ENCODE assay signal across 10 cellular contexts in genomic region chr17:45318561-45319230, GRCh38. TPM values are rescaled to one million over a fixed set of nuclear protein-coding genes. Genes with fewer than 3 reads are reported as not detected.
DNase-seq lines count a peak whose midpoint lies in the region; ATAC-seq and TF ChIP-seq lines count a peak whose summit lies in the region.
"Had no signal": no experiment of that assay in that cellular context is flagged by ENCODE, and none has a peak within 500 bp of the region (broad histone marks: within the 10 kb centered on the region; RNA-seq: fewer than 3 reads in every experiment).

No MANE protein-coding gene starts in this region.

- peak overlapping the region; percentile 60 for H2BK15ac ChIP-seq in mesenchymal stem cell (ENCODE audit: low read depth, poor library complexity, severe bottlenecking)

- no peaks in the 10 kb centered on the region for H3K9me3 Mint-ChIP-seq in natural killer cell treated with Interleukin-12 subunit alpha and Interleukin-12 subunit beta and Interleukin-15 and Interleukin-18, amount 100 ng/mL, for 72 hours
- no peaks in the 10 kb centered on the region for H3K9me3 Mint-ChIP-seq in natural killer cell
- no peaks in the 10 kb centered on the region for H3K9me3 Mint-ChIP-seq in activated naive CD8-positive, alpha-beta T cell (ENCODE audit: low read depth)

- H2AK5ac ChIP-seq in mesenchymal stem cell (ENCODE audit: low read length, severe bottlenecking) = peak overlapping the region; percentile 37

- WGBS in mesenchymal stem cell = 92% methylated on average over 7 of the region's 7 CpGs

- ATAC-seq in natural killer cell treated with Interleukin-12 subunit alpha and Interleukin-12 subunit beta and Interleukin-15 and Interleukin-18, amount 100 ng/mL, for 72 hours = no peak
- no peak for ATAC-seq in natural killer cell
- no peak for ATAC-seq in GM19397 (IDR thresholded peaks at IDR 0.05; ENCODE audit: unreplicated experiment)

- H3K4me1 ChIP-seq in mesenchymal stem cell (ENCODE audit: control insufficient read depth, insufficient read depth, low read depth, low read length) = peaks cover 33% of the 10 kb centered on the region
- peaks cover 67% of the 10 kb centered on the region for H3K4me1 ChIP-seq in vagina

- no peaks in the 10 kb centered on the region for H3K36me3 ChIP-seq in mesenchymal stem cell (ENCODE audit: control insufficient read depth in 1 of 2, insufficient read depth in 2 of 2, low read depth in 1 of 2, low read length in 2 of 2)
- no peaks in the 10 kb centered on the region for H3K36me3 ChIP-seq in vagina

- no peak overlapping the region for H3K4me2 ChIP-seq in mesenchymal stem cell (ENCODE audit: low read length, poor library complexity, severe bottlenecking)

- peak overlapping the region; percentile 8 for H3K4me3 Mint-ChIP-seq in natural killer cell treated with Interleukin-12 subunit alpha and Interleukin-12 subunit beta and Interleukin-15 and Interleukin-18, amount 100 ng/mL, for 72 hours
- no peak overlapping the region for H3K4me3 Mint-ChIP-seq in natural killer cell
- H3K4me3 Mint-ChIP-seq in activated naive CD8-positive, alpha-beta T cell = peak overlapping the region; percentile 72

- peaks cover 56 to 66% of the 10 kb centered on the region in 2 donors for H3K4me1 Mint-ChIP-seq in natural killer cell treated with Interleukin-12 subunit alpha and Interleukin-12 subunit beta and Interleukin-15 and Interleukin-18, amount 100 ng/mL, for 72 hours (ENCODE audit: low read depth in 2 of 2)
- peaks cover 66 to 67% of the 10 kb centered on the region in 2 donors for H3K4me1 Mint-ChIP-seq in natural killer cell
- H3K4me1 Mint-ChIP-seq in activated naive CD8-positive, alpha-beta T cell (ENCODE audit: low read depth) = peaks cover 58% of the 10 kb centered on the region

- H3K18ac ChIP-seq in mesenchymal stem cell (ENCODE audit: low read depth in 1 of 2, low read length in 2 of 2) = no peak overlapping the region

- H3K14ac ChIP-seq in mesenchymal stem cell (ENCODE audit: low read length in 2 of 2) = no peak overlapping the region

- H3K27ac ChIP-seq in mesenchymal stem cell (ENCODE audit: low read length, poor library complexity, severe bottlenecking) (peak overlapping the region; percentile 82), vagina (peak overlapping the region; percentile 95)

- H3K4me3 ChIP-seq in mesenchymal stem cell (ENCODE audit: insufficient read depth in 1 of 2, low read depth in 1 of 2, low read length in 2 of 2) (no peak overlapping the region), vagina (no peak overlapping the region)

- H3K36me3 Mint-ChIP-seq in natural killer cell treated with Interleukin-12 subunit alpha and Interleukin-12 subunit beta and Interleukin-15 and Interleukin-18, amount 100 ng/mL, for 72 hours = peaks cover 18% of the 10 kb centered on the region
- H3K36me3 Mint-ChIP-seq in natural killer cell = no peaks in the 10 kb centered on the region
- H3K36me3 Mint-ChIP-seq in activated naive CD8-positive, alpha-beta T cell = peaks cover 13% of the 10 kb centered on the region

- no peak overlapping the region for H3K23ac ChIP-seq in mesenchymal stem cell (ENCODE audit: low read length in 2 of 2)

- no peaks in the 10 kb centered on the region for H3K79me1 ChIP-seq in mesenchymal stem cell (replicated peaks; ENCODE audit: low read length, poor library complexity, severe bottlenecking)

- peak overlapping the region; percentile 19 for H4K8ac ChIP-seq in mesenchymal stem cell (ENCODE audit: low read length)

- H3K9me3 ChIP-seq in mesenchymal stem cell (ENCODE audit: control insufficient read depth, low read length) = no peaks in the 10 kb centered on the region
- no peaks in the 10 kb centered on the region for H3K9me3 ChIP-seq in vagina

- no peak for DNase-seq in natural killer cell treated with Interleukin-12 subunit alpha and Interleukin-12 subunit beta and Interleukin-15 and Interleukin-18, amount 100 ng/mL, for 72 hours (ENCODE audit: low spot score)
- no peak for DNase-seq in natural killer cell
- no peak for DNase-seq in mesenchymal stem cell
- no peak for DNase-seq in vagina (ENCODE audit: extremely low spot score in 2 of 2)
- DNase-seq in EL = no peak
- no peak for DNase-seq in stimulated activated CD4-positive, alpha-beta T cell treated with anti-CD3 and anti-CD28 coated beads, Interleukin-4, amount 100 ng/mL, for 24 hours
- DNase-seq: NCI-H2107, retina had no signal

- H2BK12ac ChIP-seq in mesenchymal stem cell (ENCODE audit: low read length in 2 of 2) = no peak overlapping the region

- H2BK5ac ChIP-seq in mesenchymal stem cell (ENCODE audit: low read depth, low read length, poor library complexity, severe bottlenecking) = no peak overlapping the region

- no peak overlapping the region for H2AFZ ChIP-seq in mesenchymal stem cell (ENCODE audit: low read depth, low read length)

- no peaks in the 10 kb centered on the region for H3K27me3 ChIP-seq in mesenchymal stem cell (ENCODE audit: control insufficient read depth in 1 of 2, insufficient read depth in 1 of 2, low read length in 2 of 2)
- no peaks in the 10 kb centered on the region for H3K27me3 ChIP-seq in vagina

- intact Hi-C loops in natural killer cell (cut with micrococcal nuclease) = loop anchor here (5.0 kb wide), 1 partner anchor 171 kb away; the partner anchor contains the start of gene HEXIM1
- intact Hi-C loops in vagina (cut with DNase I) = loop anchor here (5.0 to 10.0 kb wide), 2 partner anchors 41 to 174 kb away; partner anchors contain the start of gene HEXIM1

- TF ChIP-seq POLR2A in vagina (IDR thresholded peaks at IDR 0.05) = no peak

- H3K27ac Mint-ChIP-seq in natural killer cell treated with Interleukin-12 subunit alpha and Interleukin-12 subunit beta and Interleukin-15 and Interleukin-18, amount 100 ng/mL, for 72 hours = peak overlapping the region; percentile 2 to 58
- H3K27ac Mint-ChIP-seq in natural killer cell = no peak overlapping the region
- H3K27ac Mint-ChIP-seq in activated naive CD8-positive, alpha-beta T cell = peak overlapping the region; percentile 95

- no peak for TF ChIP-seq CTCF in natural killer cell (IDR thresholded peaks at IDR 0.05)
- no peak for TF ChIP-seq CTCF in vagina (IDR thresholded peaks at IDR 0.05)

- H4K91ac ChIP-seq in mesenchymal stem cell (ENCODE audit: low read length) = no peak overlapping the region

- no peak overlapping the region for H2BK120ac ChIP-seq in mesenchymal stem cell (ENCODE audit: low read depth, low read length)

- no peak overlapping the region for H3K4ac ChIP-seq in mesenchymal stem cell (ENCODE audit: low read depth in 1 of 2, low read length in 2 of 2)

- H3K27me3 Mint-ChIP-seq in natural killer cell treated with Interleukin-12 subunit alpha and Interleukin-12 subunit beta and Interleukin-15 and Interleukin-18, amount 100 ng/mL, for 72 hours = no peaks in the 10 kb centered on the region
- H3K27me3 Mint-ChIP-seq in natural killer cell (ENCODE audit: low read depth in 2 of 2) = no peaks in the 10 kb centered on the region
- no peaks in the 10 kb centered on the region for H3K27me3 Mint-ChIP-seq in activated naive CD8-positive, alpha-beta T cell

- no peak overlapping the region for H3K9ac ChIP-seq in mesenchymal stem cell (ENCODE audit: low read length)

RNA-seq across cellular contexts. Expression of gene MAP3K14, which starts 1.9 kb away (rescaled TPM):
- total RNA-seq in natural killer cell treated with Interleukin-12 subunit alpha and Interleukin-12 subunit beta and Interleukin-15 and Interleukin-18, amount 100 ng/mL, for 72 hours = 10 to 100 TPM; 65.9 to 75.4 TPM
- total RNA-seq in natural killer cell (10 to 100 TPM; 28.0 to 31.9 (median 31.6) TPM), vagina (9.8 TPM)
- 1.1 TPM for polyA plus RNA-seq in mesenchymal stem cell (2013, experiment 1 of 2)
- polyA plus RNA-seq in mesenchymal stem cell (2013, experiment 2 of 2) = 1.4 TPM

RNA-seq across cellular contexts. Expression of gene SPATA32, which starts 56.8 kb away (rescaled TPM):
- total RNA-seq in natural killer cell treated with Interleukin-12 subunit alpha and Interleukin-12 subunit beta and Interleukin-15 and Interleukin-18, amount 100 ng/mL, for 72 hours = under 1 TPM; 0.62 to 0.81 TPM
- total RNA-seq in natural killer cell (under 1 TPM in 1 of 3 donors, not detected in 2; 0.43 TPM), vagina (not detected)
- not detected for polyA plus RNA-seq in mesenchymal stem cell (2013, experiment 1 of 2)
- not detected for polyA plus RNA-seq in mesenchymal stem cell (2013, experiment 2 of 2)

Comparison
In these comparisons a context has a peak if more than half of its experiments do, and no peak if none do; other contexts are left out.
1. H3K27ac Mint-ChIP-seq: peak in natural killer cell treated with Interleukin-12 subunit alpha and Interleukin-12 subunit beta and Interleukin-15 and Interleukin-18, amount 100 ng/mL, for 72 hours (2 of 2) and activated naive CD8-positive, alpha-beta T cell (single experiment); none in natural killer cell (0 of 2).